Comparison of ENCODE assay signal across 1 cellular context in genomic region chr1:62076286-62076685, GRCh38.
TF ChIP-seq lines count a peak whose summit lies in the region.

No MANE protein-coding gene starts in this region.

TF ChIP-seq in endothelial cell of umbilical vein, 7 proteins besides CTCF, POLR2A, EP300 and RAD21 (continued from another document):
- TF ChIP-seq MAX (IDR thresholded peaks at IDR 0.05; ENCODE audit: insufficient read depth, insufficient read length) (no peak), POLR2AphosphoS5 (IDR thresholded peaks at IDR 0.05; ENCODE audit: insufficient read depth, low read depth, low read length) (no peak)
